In the genomic region with DNA sequence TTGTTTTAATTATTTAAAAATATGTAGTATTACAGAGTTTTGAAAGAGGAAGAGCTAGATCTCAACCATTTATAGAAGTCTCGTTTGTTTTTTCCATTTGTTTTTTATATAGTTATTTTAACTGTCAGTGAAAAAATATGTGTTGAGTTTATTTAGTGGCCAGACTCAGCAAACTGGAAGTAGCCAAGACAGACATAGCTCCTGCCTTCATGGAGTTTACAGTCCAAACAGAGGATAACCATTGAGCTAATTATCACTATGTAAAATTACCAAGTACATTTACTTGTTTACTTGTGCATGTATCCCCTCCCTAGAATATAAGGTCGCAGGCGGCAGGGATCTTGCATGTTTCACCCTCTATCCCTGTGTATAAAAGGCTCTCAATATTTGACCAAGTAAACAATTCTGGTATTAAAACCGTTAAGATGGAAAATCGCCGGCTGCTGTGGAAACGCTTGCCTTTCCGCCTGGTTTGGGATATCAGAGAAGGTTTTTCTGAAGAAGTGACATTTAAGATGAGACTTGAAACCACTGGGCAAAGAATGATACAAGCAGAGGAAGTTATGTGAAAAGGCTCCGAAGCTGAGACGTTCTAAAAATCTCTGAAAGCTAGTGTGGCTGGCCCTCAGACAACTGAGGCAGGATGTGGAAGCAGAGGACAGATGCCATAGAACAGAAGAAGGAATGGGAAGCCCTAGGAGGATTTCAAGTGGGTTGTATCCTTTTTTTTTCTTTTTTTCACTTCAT, we compare ENCODE assay signal across 8 cellular contexts. TPM values are rescaled to one million over a fixed set of nuclear protein-coding genes. Genes with fewer than 3 reads are reported as not detected.
DNase-seq lines count a peak whose midpoint lies in the region; ATAC-seq and TF ChIP-seq lines count a peak whose summit lies in the region.

No MANE protein-coding gene starts in this region.

- CTCF ChIA-PET in WTC11 (lab: Charles Lee), result interaction anchor here (1.6 to 2.0 kb wide), 2 partner anchors 18 to 127 kb away, joined by 8 read pairs; no protein-coding TSS in a partner anchor

- DNase-seq in NCI-H510A treated with DMSO at 0.1 percent for 48 hours (lab: John Stamatoyannopoulos, UW) (peak; percentile 38), NCI-H510A (lab: John Stamatoyannopoulos, UW) (no peak), WTC11 (ENCODE audit: low spot score) (no peak), stomach (no peak)
- no peak for DNase-seq in stimulated activated CD4-positive, alpha-beta T cell treated with anti-CD3 and anti-CD28 coated beads, Interleukin-4, amount 100 ng/mL, for 1 hour

- H3K9me3 Mint-ChIP-seq in WTC11, result no peaks in the 10 kb centered on the region

- H3K4me1 Mint-ChIP-seq in WTC11, result peaks cover 28% of the 10 kb centered on the region

- H3K4me3 Mint-ChIP-seq in WTC11, result peak overlapping the region; percentile 96

- peak overlapping the region; percentile 47 for H3K27ac Mint-ChIP-seq in WTC11

- H3K27me3 Mint-ChIP-seq in WTC11 (ENCODE audit: low read depth), result no peaks in the 10 kb centered on the region

- H3K9me3 ChIP-seq in iPS-15b (ENCODE audit: control insufficient read depth, insufficient read depth, low read length) (no peaks in the 10 kb centered on the region), stomach (no peaks in the 10 kb centered on the region)

- POLR2A ChIA-PET in WTC11 (lab: Charles Lee), result interaction anchor here (0.6 to 4.5 kb wide), 3 partner anchors 18 to 80 kb away, joined by 3 to 32 read pairs (median 5); partner anchors contain the start of gene CCNG2

- no peak for TF ChIP-seq EP300 in stomach (IDR thresholded peaks at IDR 0.05)

- H3K27ac ChIP-seq in stomach, result peak overlapping the region in 4 of 5 donors; percentile 100

- H3K9ac ChIP-seq in iPS-15b (ENCODE audit: low read depth, low read length), result peak overlapping the region; percentile 38

- no peak for TF ChIP-seq CTCF in WTC11 (IDR thresholded peaks at IDR 0.05)
- TF ChIP-seq CTCF in stomach (IDR thresholded peaks at IDR 0.05), result no peak

- ATAC-seq in WTC11 (no peak), GM21737 (IDR thresholded peaks at IDR 0.05; ENCODE audit: unreplicated experiment) (no peak), HG02588 (IDR thresholded peaks at IDR 0.05; ENCODE audit: unreplicated experiment) (no peak)

- H3K36me3 Mint-ChIP-seq in WTC11, result no peaks in the 10 kb centered on the region

- H3K27me3 ChIP-seq in iPS-15b (ENCODE audit: control insufficient read depth, insufficient read depth, low read length) (no peaks in the 10 kb centered on the region), stomach (no peaks in the 10 kb centered on the region)

- H3K36me3 ChIP-seq in iPS-15b (ENCODE audit: control insufficient read depth, insufficient read depth, low read length) (no peaks in the 10 kb centered on the region), stomach (no peaks in the 10 kb centered on the region)

- H3K4me3 ChIP-seq in iPS-15b (ENCODE audit: low read depth, low read length) (peak overlapping the region; percentile 98), stomach (peak overlapping the region; percentile 70 to 97 (median 86))

- WGBS in stomach, 5 donors, result 61 to 72% (median 67%) methylated on average over 10 of the region's 10 CpGs

- intact Hi-C loops in stomach (cut with DNase I; ENCODE audit: low total_unique reads), result no loop called here

- H3K4me1 ChIP-seq in iPS-15b (ENCODE audit: control insufficient read depth, insufficient read depth, low read length) (peaks cover 7% of the 10 kb centered on the region), stomach (peaks cover 13 to 47% (median 27%) of the 10 kb centered on the region in 4 donors)

- TF ChIP-seq POLR2A in stomach (IDR thresholded peaks at IDR 0.05), result no peak

TF ChIP-seq in WTC11, 78 proteins besides CTCF, POLR2A, EP300 and RAD21:
- TF ChIP-seq, protein P1, sequence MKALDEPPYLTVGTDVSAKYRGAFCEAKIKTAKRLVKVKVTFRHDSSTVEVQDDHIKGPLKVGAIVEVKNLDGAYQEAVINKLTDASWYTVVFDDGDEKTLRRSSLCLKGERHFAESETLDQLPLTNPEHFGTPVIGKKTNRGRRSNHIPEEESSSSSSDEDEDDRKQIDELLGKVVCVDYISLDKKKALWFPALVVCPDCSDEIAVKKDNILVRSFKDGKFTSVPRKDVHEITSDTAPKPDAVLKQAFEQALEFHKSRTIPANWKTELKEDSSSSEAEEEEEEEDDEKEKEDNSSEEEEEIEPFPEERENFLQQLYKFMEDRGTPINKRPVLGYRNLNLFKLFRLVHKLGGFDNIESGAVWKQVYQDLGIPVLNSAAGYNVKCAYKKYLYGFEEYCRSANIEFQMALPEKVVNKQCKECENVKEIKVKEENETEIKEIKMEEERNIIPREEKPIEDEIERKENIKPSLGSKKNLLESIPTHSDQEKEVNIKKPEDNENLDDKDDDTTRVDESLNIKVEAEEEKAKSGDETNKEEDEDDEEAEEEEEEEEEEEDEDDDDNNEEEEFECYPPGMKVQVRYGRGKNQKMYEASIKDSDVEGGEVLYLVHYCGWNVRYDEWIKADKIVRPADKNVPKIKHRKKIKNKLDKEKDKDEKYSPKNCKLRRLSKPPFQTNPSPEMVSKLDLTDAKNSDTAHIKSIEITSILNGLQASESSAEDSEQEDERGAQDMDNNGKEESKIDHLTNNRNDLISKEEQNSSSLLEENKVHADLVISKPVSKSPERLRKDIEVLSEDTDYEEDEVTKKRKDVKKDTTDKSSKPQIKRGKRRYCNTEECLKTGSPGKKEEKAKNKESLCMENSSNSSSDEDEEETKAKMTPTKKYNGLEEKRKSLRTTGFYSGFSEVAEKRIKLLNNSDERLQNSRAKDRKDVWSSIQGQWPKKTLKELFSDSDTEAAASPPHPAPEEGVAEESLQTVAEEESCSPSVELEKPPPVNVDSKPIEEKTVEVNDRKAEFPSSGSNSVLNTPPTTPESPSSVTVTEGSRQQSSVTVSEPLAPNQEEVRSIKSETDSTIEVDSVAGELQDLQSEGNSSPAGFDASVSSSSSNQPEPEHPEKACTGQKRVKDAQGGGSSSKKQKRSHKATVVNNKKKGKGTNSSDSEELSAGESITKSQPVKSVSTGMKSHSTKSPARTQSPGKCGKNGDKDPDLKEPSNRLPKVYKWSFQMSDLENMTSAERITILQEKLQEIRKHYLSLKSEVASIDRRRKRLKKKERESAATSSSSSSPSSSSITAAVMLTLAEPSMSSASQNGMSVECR (CRISPR knock-in tag; IDR thresholded peaks at IDR 0.05; ENCODE audit: borderline replicate concordance), result no peak
- TF ChIP-seq JAZF1 (CRISPR knock-in tag; IDR thresholded peaks at IDR 0.05), result no peak
- no peak for TF ChIP-seq ZNF219 (CRISPR knock-in tag; IDR thresholded peaks at IDR 0.05; ENCODE audit: borderline replicate concordance)
- TF ChIP-seq NFYB (CRISPR knock-in tag; conservative IDR thresholded peaks at IDR 0.05; ENCODE audit: low read depth), result no peak
- no peak for TF ChIP-seq FOXK1 (CRISPR knock-in tag; IDR thresholded peaks at IDR 0.05)
- TF ChIP-seq, protein P2, sequence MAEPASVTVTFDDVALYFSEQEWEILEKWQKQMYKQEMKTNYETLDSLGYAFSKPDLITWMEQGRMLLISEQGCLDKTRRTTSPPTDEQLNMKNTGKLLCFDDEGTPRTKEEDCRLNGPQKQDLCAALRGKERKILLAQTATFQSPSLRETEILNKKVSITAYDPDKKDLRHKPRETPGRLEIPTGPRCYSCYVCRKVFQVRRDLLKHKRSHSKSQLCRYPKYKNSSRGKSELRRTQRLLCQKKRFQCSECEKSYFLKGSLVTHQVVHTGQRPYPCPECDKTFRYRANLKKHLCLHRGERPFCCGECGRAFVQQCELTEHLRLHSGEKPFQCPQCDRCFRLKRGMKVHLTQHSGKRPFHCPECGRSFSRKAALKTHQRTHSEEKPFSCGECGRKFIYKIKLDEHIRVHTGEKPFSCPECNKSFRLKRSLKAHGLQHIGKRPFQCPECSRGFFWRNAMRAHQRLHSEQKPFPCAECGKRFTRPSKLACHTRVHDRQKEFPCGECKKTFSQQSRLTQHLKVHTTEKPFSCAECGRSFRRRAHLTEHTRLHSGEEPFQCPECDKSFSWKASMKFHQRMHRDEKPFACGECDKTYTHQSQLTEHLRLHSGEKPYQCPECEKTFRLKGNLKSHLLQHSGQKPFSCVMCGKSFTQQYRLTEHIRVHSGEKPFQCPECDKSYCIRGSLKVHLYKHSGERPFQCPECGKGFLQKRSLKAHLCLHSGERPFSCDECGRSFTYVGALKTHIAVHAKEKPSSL (CRISPR knock-in tag; conservative IDR thresholded peaks at IDR 0.05), result no peak

RNA-seq across cellular contexts. Expression of gene CCNI, which starts 1.3 kb away (rescaled TPM):
- 213 to 253 TPM (median 248 TPM) in 3 replicates for total RNA-seq in WTC11 (2021)
- total RNA-seq in stomach, result 100 to 1,000 TPM in 4 of 5 donors, 10 to 100 TPM in 1; 43.4 to 203 (median 121) TPM
- 100 to 1,000 TPM; 133 to 278 (median 155) TPM for polyA plus RNA-seq in stomach
